ENCODE assay signal across 12 cellular contexts in genomic region chr12:16609140-16609539, GRCh38. TPM values are rescaled to one million over a fixed set of nuclear protein-coding genes. Genes with fewer than 3 reads are reported as not detected.
A peak's percentile ranks its signal among the peaks of the same experiment; 100 is the strongest.
DNase-seq lines count a peak whose midpoint lies in the region; ATAC-seq, FAIRE-seq and TF ChIP-seq lines count a peak whose summit lies in the region.
"Had no signal": no experiment of that assay in that cellular context is flagged by ENCODE, and none has a peak within 500 bp of the region (broad histone marks: within the 10 kb centered on the region; RNA-seq: fewer than 3 reads in every experiment).

No MANE protein-coding gene starts in this region.

- intact Hi-C loops in HepG2 (cut with micrococcal nuclease; ENCODE audit: unreplicated experiment), result no loop called here

- no peak for TF ChIP-seq EP300 in HepG2 (IDR thresholded peaks at IDR 0.05; ENCODE audit: low read depth in 2 of 2, low read length in 2 of 2)
- no peak for TF ChIP-seq EP300 in HepG2 (CRISPR knock-in tag; IDR thresholded peaks at IDR 0.05; ENCODE audit: borderline replicate concordance)

- no peaks in the 10 kb centered on the region for H3K79me2 ChIP-seq in HepG2 (ENCODE audit: insufficient read depth, low read length)

- H3K4me3 Mint-ChIP-seq in WTC11, result peak overlapping the region; percentile 95

- POLR2A ChIA-PET in WTC11 (lab: Charles Lee) (no interaction called here), HepG2 (lab: Yijun Ruan, JAX) (no interaction called here)

- no peak overlapping the region for H3K9ac ChIP-seq in HepG2 (ENCODE audit: insufficient read depth, low read depth, low read length)

- H3K27me3 Mint-ChIP-seq in WTC11 (ENCODE audit: low read depth), result peaks cover 34% of the 10 kb centered on the region

- no TSS peak for BruUV-seq in HepG2 (replicated peaks; lab: Mats Ljungman, UMichigan)

- TF ChIP-seq RAD21 in HepG2 (CRISPR knock-in tag; IDR thresholded peaks at IDR 0.05), result no peak

- peaks cover 0 to 15% of the 10 kb centered on the region in 2 experiments; a peak in 1 of 5 replicates for H3K27me3 ChIP-seq in HepG2 (ENCODE audit: control insufficient read depth in 1 of 2, insufficient read depth in 2 of 2, low read length in 2 of 2)
- no peaks in the 10 kb centered on the region for H3K27me3 ChIP-seq in thoracic aorta (replicated peaks; ENCODE audit: insufficient read depth)

- H3K36me3 ChIP-seq in HepG2 (replicated peaks in 1 of 2; ENCODE audit: control insufficient read depth in 1 of 2, insufficient read depth in 2 of 2, low read length in 2 of 2) (no peaks in the 10 kb centered on the region), thoracic aorta (no peaks in the 10 kb centered on the region)

- peaks cover 78% of the 10 kb centered on the region for H3K4me1 Mint-ChIP-seq in WTC11

- CTCF ChIA-PET in WTC11 (lab: Charles Lee) (no interaction called here), HepG2 (lab: Yijun Ruan, JAX; ENCODE audit: low intra/inter-chr PET ratio, low total read pairs) (no interaction called here)

- ATAC-seq in WTC11 (no peak), HepG2 (no peak), thoracic aorta (ENCODE audit: insufficient number of reproducible peaks, low FRiP score, low read depth) (no peak), HG02970 (IDR thresholded peaks at IDR 0.05; ENCODE audit: low FRiP score, unreplicated experiment) (no peak)

- H3K4me1 ChIP-seq in HepG2 (ENCODE audit: insufficient read depth, low read length) (peaks cover 35% of the 10 kb centered on the region), thoracic aorta (ENCODE audit: control insufficient read depth in 1 of 2, low read depth in 2 of 2) (peaks cover 0 to 36% of the 10 kb centered on the region in 2 donors)

- no peak for TF ChIP-seq CTCF in WTC11 (IDR thresholded peaks at IDR 0.05)
- no peak for TF ChIP-seq CTCF in HepG2 (CRISPR knock-in tag; IDR thresholded peaks at IDR 0.05)
- TF ChIP-seq CTCF in thoracic aorta (IDR thresholded peaks at IDR 0.05), result no peak
- TF ChIP-seq CTCF in GM13976 (IDR thresholded peaks at IDR 0.05; ENCODE audit: borderline replicate concordance, control extremely low read depth, extremely low read depth, insufficient read depth, missing control alignments), result no peak

- no peak for TF ChIP-seq POLR2A in HepG2 (IDR thresholded peaks at IDR 0.05; ENCODE audit: insufficient read depth in 1 of 2, low read depth in 2 of 2, low read length in 2 of 2)

- FAIRE-seq in HepG2 (lab: Jason Lieb, UNC), result no peak

- H2AFZ ChIP-seq in HepG2 (ENCODE audit: low read length), result no peak overlapping the region

- H3K4me3 ChIP-seq in HepG2 (replicated peaks in 1 of 3; ENCODE audit: insufficient read depth in 1 of 3, low read depth in 2 of 3, low read length in 3 of 3) (no peak overlapping the region), thoracic aorta (peak overlapping the region; percentile 79)

- no peaks in the 10 kb centered on the region for H3K36me3 Mint-ChIP-seq in WTC11

- H3K27ac ChIP-seq in HepG2 (ENCODE audit: extremely low read length, insufficient read depth, low read length) (no peak overlapping the region), thoracic aorta (peak overlapping the region; percentile 85 to 88)

- DNase-seq in NCI-H2227 (lab: John Stamatoyannopoulos, UW; ENCODE audit: unreplicated experiment) (peak; percentile 6), NCI-H2227 treated with DMSO at 0.1 percent for 48 hours (lab: John Stamatoyannopoulos, UW) (no peak), WTC11 (ENCODE audit: low spot score) (no peak), HepG2 (ENCODE audit: low spot score) (no peak), thoracic aorta (ENCODE audit: low spot score) (no peak), GM13976 (ENCODE audit: low spot score) (no peak), GM03348 (ENCODE audit: low spot score) (no peak)
- DNase-seq: cortex of kidney had no signal

- 3% methylated on average over 7 of the region's 7 CpGs for WGBS in HepG2 (ENCODE audit: low lambda C conversion rate)

- H3K9me3 ChIP-seq in HepG2 (ENCODE audit: low read length) (no peaks in the 10 kb centered on the region), thoracic aorta (no peaks in the 10 kb centered on the region)

- H3K9me3 Mint-ChIP-seq in WTC11, result no peaks in the 10 kb centered on the region

- in situ Hi-C loops in HepG2 (cut with HindIII; ENCODE audit: extremely low pct_ligation_motif_present, low pct_unique_long_range_greater_than_20kb) (no loop called here), GM13976 (cut with MboI; ENCODE audit: low sequenced_read_pairs, unreplicated experiment) (no loop called here)

- H4K20me1 ChIP-seq in HepG2 (ENCODE audit: insufficient read depth, low read length), result no peaks in the 10 kb centered on the region

- H3K4me2 ChIP-seq in HepG2 (ENCODE audit: low read depth, low read length), result peak overlapping the region; percentile 52

- no peak overlapping the region for H3K27ac Mint-ChIP-seq in WTC11

TF ChIP-seq in WTC11, 78 proteins besides CTCF, POLR2A, EP300 and RAD21 (continues in another document):
- no peak for TF ChIP-seq ERG (CRISPR knock-in tag; IDR thresholded peaks at IDR 0.05)
- no peak for TF ChIP-seq E2F1 (CRISPR knock-in tag; IDR thresholded peaks at IDR 0.05)
- TF ChIP-seq IRF2 (CRISPR knock-in tag; IDR thresholded peaks at IDR 0.05; ENCODE audit: borderline replicate concordance, low read depth), result no peak
- TF ChIP-seq SP1 (CRISPR knock-in tag; conservative IDR thresholded peaks at IDR 0.05), result no peak

TF ChIP-seq in HepG2, 621 proteins besides CTCF, POLR2A, EP300 and RAD21:
- TF ChIP-seq ZNF766 (CRISPR knock-in tag; IDR thresholded peaks at IDR 0.05; ENCODE audit: borderline replicate concordance) (no peak), MLX (CRISPR knock-in tag; IDR thresholded peaks at IDR 0.05) (no peak), ZNF180 (CRISPR knock-in tag; IDR thresholded peaks at IDR 0.05; ENCODE audit: borderline replicate concordance, low read depth) (no peak)
- TF ChIP-seq, protein P1, sequence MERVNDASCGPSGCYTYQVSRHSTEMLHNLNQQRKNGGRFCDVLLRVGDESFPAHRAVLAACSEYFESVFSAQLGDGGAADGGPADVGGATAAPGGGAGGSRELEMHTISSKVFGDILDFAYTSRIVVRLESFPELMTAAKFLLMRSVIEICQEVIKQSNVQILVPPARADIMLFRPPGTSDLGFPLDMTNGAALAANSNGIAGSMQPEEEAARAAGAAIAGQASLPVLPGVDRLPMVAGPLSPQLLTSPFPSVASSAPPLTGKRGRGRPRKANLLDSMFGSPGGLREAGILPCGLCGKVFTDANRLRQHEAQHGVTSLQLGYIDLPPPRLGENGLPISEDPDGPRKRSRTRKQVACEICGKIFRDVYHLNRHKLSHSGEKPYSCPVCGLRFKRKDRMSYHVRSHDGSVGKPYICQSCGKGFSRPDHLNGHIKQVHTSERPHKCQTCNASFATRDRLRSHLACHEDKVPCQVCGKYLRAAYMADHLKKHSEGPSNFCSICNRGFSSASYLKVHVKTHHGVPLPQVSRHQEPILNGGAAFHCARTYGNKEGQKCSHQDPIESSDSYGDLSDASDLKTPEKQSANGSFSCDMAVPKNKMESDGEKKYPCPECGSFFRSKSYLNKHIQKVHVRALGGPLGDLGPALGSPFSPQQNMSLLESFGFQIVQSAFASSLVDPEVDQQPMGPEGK (CRISPR knock-in tag; IDR thresholded peaks at IDR 0.05), result peak; percentile 79

RNA-seq across cellular contexts. Expression of gene LMO3, which starts 3.2 kb away (rescaled TPM):
- total RNA-seq in WTC11 (2021) (22.2 to 29.8 TPM (median 23.3 TPM) in 3 replicates), HepG2 (2016; rRNA removed; fragmentation: Illumina TruSeq; extraction: Trizol) (not detected in 2 replicates), thoracic aorta (10 to 100 TPM; 45.4 to 49.5 TPM)
- total RNA-seq in HepG2 (2016; cell fraction: cytosol; rRNA removed; fragmentation: Illumina TruSeq; extraction: Trizol; ENCODE audit: low read depth), result not detected in 2 replicates
- not detected in 2 replicates for total RNA-seq in HepG2 (2016; cell fraction: insoluble cytoplasmic fraction; rRNA removed; fragmentation: Illumina TruSeq; extraction: Trizol)
- total RNA-seq in HepG2 (2016; cell fraction: membrane; rRNA removed; fragmentation: Illumina TruSeq; extraction: Trizol), result not detected in 2 replicates
- total RNA-seq in HepG2 (2016; cell fraction: nucleus; rRNA removed; fragmentation: Illumina TruSeq; extraction: Trizol), result not detected in 2 replicates
- polyA plus RNA-seq in HepG2 (2011; rRNA removed), result not detected in 2 replicates
- polyA plus RNA-seq in HepG2 (2011; cell fraction: cytosol; rRNA removed), result not detected in 2 replicates
- not detected in 2 replicates for polyA plus RNA-seq in HepG2 (2011; cell fraction: nucleus; rRNA removed)
- polyA plus RNA-seq in HepG2 (2012), result 0.12 TPM in 1 of 2 replicates, not detected in the other
- polyA plus RNA-seq in HepG2 (2016; cell fraction: cytosol; fragmentation: Illumina TruSeq; extraction: Trizol; ENCODE audit: low read depth), result not detected in 2 replicates
- polyA plus RNA-seq in HepG2 (2016; cell fraction: insoluble cytoplasmic fraction; fragmentation: Illumina TruSeq; extraction: Trizol; ENCODE audit: low read depth), result not detected in 2 replicates
- not detected in 2 replicates for polyA plus RNA-seq in HepG2 (2016; cell fraction: membrane; fragmentation: Illumina TruSeq; extraction: Trizol; ENCODE audit: low read depth)
- polyA plus RNA-seq in HepG2 (2016; cell fraction: nucleus; fragmentation: Illumina TruSeq; extraction: Trizol; ENCODE audit: insufficient read depth, low read depth), result not detected in 2 replicates
- polyA minus RNA-seq in HepG2 (2011; rRNA and poly(A)+ RNA removed; ENCODE audit: low replicate concordance), result not detected in 2 replicates
- polyA minus RNA-seq in HepG2 (2011; cell fraction: cytosol; rRNA and poly(A)+ RNA removed), result not detected in 2 replicates
- polyA minus RNA-seq in HepG2 (2011; cell fraction: nucleus; rRNA and poly(A)+ RNA removed), result not detected in 2 replicates
- total RNA-seq: M059J, renal cortical epithelial cell, SK-MEL-5 had no signal

Comparison
In these comparisons a context has a peak if more than half of its experiments do, and no peak if none do; other contexts are left out.
1. RNA of gene LMO3, which starts 3.2 kb away (total RNA-seq): 45.4 to 49.5 TPM in thoracic aorta and 22.2 to 29.8 TPM in WTC11; not detected in HepG2; every median in the first group is over 10 times any median in the second.